Comparison of ENCODE assay signal across 9 cellular contexts in the genomic region with DNA sequence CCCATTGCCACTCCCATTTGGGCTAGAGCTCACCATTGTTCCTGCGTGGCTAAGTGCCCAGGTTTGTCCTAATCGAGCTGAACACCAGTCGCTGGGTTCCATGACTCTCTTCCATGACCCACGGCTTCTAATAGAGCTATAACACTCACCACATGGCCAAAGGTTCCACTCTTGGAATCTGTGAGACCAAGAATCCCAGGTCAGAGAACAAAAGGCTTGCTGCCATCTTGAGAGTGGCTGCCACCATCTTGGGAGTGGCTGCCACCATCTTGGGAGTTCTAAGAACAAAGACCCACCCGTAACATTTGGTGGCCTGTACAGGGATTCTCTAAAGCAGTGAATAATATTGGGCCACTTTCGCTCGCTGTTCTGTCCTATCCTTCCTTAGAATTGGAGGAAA. TPM values are rescaled to one million over a fixed set of nuclear protein-coding genes. Genes with fewer than 3 reads are reported as not detected.
"Had no signal": no experiment of that assay in that cellular context is flagged by ENCODE, and none has a peak within 500 bp of the region (broad histone marks: within the 10 kb centered on the region; RNA-seq: fewer than 3 reads in every experiment).

No MANE protein-coding gene starts in this region.

- H2AFZ ChIP-seq: GM23248 had no signal

- H3K27ac ChIP-seq: GM23248 had no signal

- ATAC-seq: HepG2 had no signal

- H3K4me3 ChIP-seq: GM23248 had no signal

- H3K9ac ChIP-seq: GM23248 had no signal

- DNase-seq: GM23248, GOT3, H9, HCEC 1CT, KG1 had no signal

- FAIRE-seq: H54, HepG2 had no signal

RNA-seq across cellular contexts. Expression of a gene that starts 37.0 kb away (rescaled TPM):
- total RNA-seq: GM23248, H9, HT-29 had no signal
- polyA plus RNA-seq: GM23248, HepG2, IgD-negative memory B cell had no signal

RNA-seq across cellular contexts. Expression of a gene that starts 58.5 kb away (rescaled TPM):
- total RNA-seq: GM23248, H9 had no signal
- polyA plus RNA-seq: IgD-negative memory B cell had no signal
